Comparison of ENCODE assay signal across 16 cellular contexts in the genomic region with DNA sequence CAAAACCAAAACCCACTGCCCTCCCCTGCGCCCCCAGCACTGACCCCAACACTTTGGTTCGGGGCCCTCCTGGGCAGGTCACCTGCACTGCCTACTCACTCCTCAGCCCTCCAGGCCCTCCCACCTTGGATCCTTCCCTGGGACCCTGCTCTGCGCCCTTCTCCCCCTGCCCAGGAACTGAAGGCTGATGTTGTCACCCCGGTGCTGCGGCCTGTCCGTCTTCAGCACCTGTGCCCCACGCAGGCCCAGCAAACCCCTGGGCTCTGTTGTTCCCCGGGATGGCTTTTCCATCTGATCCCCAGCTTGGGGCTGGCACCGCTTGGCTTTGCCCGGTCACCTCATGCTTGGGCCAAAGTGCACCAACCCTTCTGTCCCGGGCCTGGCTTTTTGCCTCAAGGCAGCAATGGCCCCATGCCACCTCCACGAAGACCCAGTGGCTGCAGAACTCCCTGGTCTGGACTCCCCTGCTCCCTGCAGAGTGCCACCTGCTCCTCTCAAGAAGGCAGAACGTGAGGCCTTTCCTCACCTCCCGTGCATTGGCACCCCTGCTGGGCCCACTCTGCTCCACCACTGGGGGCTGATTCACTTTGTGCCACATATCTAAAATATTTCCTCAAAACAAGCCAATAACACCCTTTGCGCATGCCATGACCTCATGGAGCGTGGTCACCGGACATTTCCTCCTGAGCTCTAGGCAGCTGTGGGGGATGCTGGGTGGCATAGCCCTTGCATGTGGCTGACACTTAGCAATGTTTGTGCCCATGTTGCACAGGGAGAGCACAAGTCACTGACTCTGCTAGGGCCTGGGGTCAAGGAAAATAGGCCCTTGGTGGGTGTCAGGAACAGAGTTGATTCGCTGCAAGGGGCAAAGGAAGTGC. TPM values are rescaled to one million over a fixed set of nuclear protein-coding genes. Genes with fewer than 3 reads are reported as not detected.
DNase-seq lines count a peak whose midpoint lies in the region; ATAC-seq, FAIRE-seq and TF ChIP-seq lines count a peak whose summit lies in the region.
"Had no signal": no experiment of that assay in that cellular context is flagged by ENCODE, and none has a peak within 500 bp of the region (broad histone marks: within the 10 kb centered on the region; RNA-seq: fewer than 3 reads in every experiment).

No MANE protein-coding gene starts in this region.

- H3K27me3 Mint-ChIP-seq in HFFc6 (ENCODE audit: insufficient read depth): no peaks in the 10 kb centered on the region; the same call in 1 of the 2 replicates
- H3K27me3 Mint-ChIP-seq in GM23338 (ENCODE audit: insufficient read depth, low read depth, poor library complexity): peaks cover 12% of the 10 kb centered on the region
- H3K27me3 Mint-ChIP-seq: activated naive CD8-positive, alpha-beta T cell treated with anti-CD3 and anti-CD28 coated beads, Interleukin-2, amount 10 ng/mL, durations not matched to agents 7 days and 5 days had no signal

- DNase-seq in A172 (ENCODE audit: low spot score): peak; percentile 25
- no peak for DNase-seq in HFFc6
- no peak for DNase-seq in H1 (ENCODE audit: low read depth in 1 of 2, low spot score in 2 of 2)
- peak; percentile 37 for DNase-seq in osteoblast (ENCODE audit: insufficient read length, low spot score, missing footprints)
- DNase-seq in GM23338 (ENCODE audit: low spot score): no peak
- no peak for DNase-seq in HuH-7.5 (ENCODE audit: low spot score)
- DNase-seq in foreskin melanocyte: no peak
- no peak for DNase-seq in foreskin fibroblast
- DNase-seq: activated naive CD8-positive, alpha-beta T cell treated with anti-CD3 and anti-CD28 coated beads, Interleukin-2, amount 10 ng/mL, durations not matched to agents 7 days and 5 days; foreskin keratinocyte; GOT3; NCI-H1417 treated with DMSO at 0.1 percent for 48 hours; SJCRH30; stimulated activated CD4-positive, alpha-beta T cell treated with anti-CD3 and anti-CD28 coated beads, Interleukin-15, amount 100 ng/mL, for 24 hours had no signal

- H2BK5ac ChIP-seq in H1 (ENCODE audit: low read depth, low read length): no peak overlapping the region

- H2BK15ac ChIP-seq in H1 (ENCODE audit: low read length): no peak overlapping the region

- H3K79me1 ChIP-seq in H1 (ENCODE audit: low read depth, low read length): no peaks in the 10 kb centered on the region; the same call in 1 of the 2 replicates

- H3K79me2 ChIP-seq in H1 (ENCODE audit: control insufficient read depth in 1 of 2, insufficient read depth in 2 of 2, low read length in 2 of 2) (no peaks in the 10 kb centered on the region), osteoblast (ENCODE audit: insufficient read depth, low read length) (peaks cover 70% of the 10 kb centered on the region), GM23338 (replicated peaks; ENCODE audit: insufficient read depth) (no peaks in the 10 kb centered on the region)

- H2BK12ac ChIP-seq in H1 (ENCODE audit: low read depth, low read length): no peak overlapping the region

- peak overlapping the region; percentile 3; the same call in 1 of the 2 replicates for H4K8ac ChIP-seq in H1 (ENCODE audit: extremely low read depth, insufficient read depth, low read length)

- H4K5ac ChIP-seq in H1 (ENCODE audit: insufficient read length, low read depth, low read length): no peak overlapping the region

- no peak overlapping the region for H2AFZ ChIP-seq in H1 (ENCODE audit: low read length)
- no peak overlapping the region for H2AFZ ChIP-seq in osteoblast (ENCODE audit: low read length)
- H2AFZ ChIP-seq in GM23338: no peak overlapping the region

- no peak overlapping the region for H2BK120ac ChIP-seq in H1 (replicated peaks; ENCODE audit: low read depth, low read length)

- WGBS in H1 (ENCODE audit: extremely low coverage in 1 of 2, insufficient coverage in 1 of 2, insufficient read length in 1 of 2, insufficient replicate concordance in 2 of 2, low coverage in 1 of 2, low lambda C conversion rate in 2 of 2, missing lambda C conversion rate in 1 of 2), 2 experiments: 95% methylated on average over 18 of the region's 18 CpGs; no CpG with 5 or more reads in 1 of the 2 experiments

- no peak overlapping the region for H4K91ac ChIP-seq in H1 (replicated peaks; ENCODE audit: insufficient read length, low read length)

- no peaks in the 10 kb centered on the region for H3K9me3 Mint-ChIP-seq in HFFc6
- no peaks in the 10 kb centered on the region for H3K9me3 Mint-ChIP-seq in GM23338
- H3K9me3 Mint-ChIP-seq: activated naive CD8-positive, alpha-beta T cell treated with anti-CD3 and anti-CD28 coated beads, Interleukin-2, amount 10 ng/mL, durations not matched to agents 7 days and 5 days had no signal

- FAIRE-seq in H1 (lab: Jason Lieb, UNC): no peak

- TF ChIP-seq POLR2A in H1 (IDR thresholded peaks at IDR 0.05; ENCODE audit: control extremely low read depth in 1 of 2, low read depth in 2 of 2, low read length in 2 of 2): no peak

- H3K4me1 Mint-ChIP-seq in HFFc6 (ENCODE audit: low read depth): peaks cover 80% of the 10 kb centered on the region
- H3K4me1 Mint-ChIP-seq in GM23338: peaks cover 30% of the 10 kb centered on the region

- H3K4ac ChIP-seq in H1 (replicated peaks; ENCODE audit: insufficient read length, low read depth, low read length): no peak overlapping the region

- no peak for TF ChIP-seq RAD21 in H1 (IDR thresholded peaks at IDR 0.05 in 1 of 2, conservative IDR thresholded peaks at IDR 0.05 in 1 of 2; ENCODE audit: low read depth in 2 of 2, low read length in 2 of 2)

- H2AK5ac ChIP-seq in H1 (ENCODE audit: low read depth, low read length): no peak overlapping the region

- H3K9me3 ChIP-seq in H1 (ENCODE audit: insufficient read depth in 2 of 2, low read depth in 1 of 2, low read length in 1 of 2) (no peaks in the 10 kb centered on the region), osteoblast (ENCODE audit: low read depth, low read length) (no peaks in the 10 kb centered on the region)
- H3K9me3 ChIP-seq: SJCRH30 had no signal

- TF ChIP-seq EP300 in H1 (IDR thresholded peaks at IDR 0.05; ENCODE audit: borderline replicate concordance in 1 of 2, low read depth in 2 of 2, low read length in 2 of 2): no peak

- H4K20me1 ChIP-seq in H1 (replicated peaks in 1 of 2; ENCODE audit: control insufficient read depth in 1 of 2, insufficient read depth in 2 of 2, low read length in 2 of 2) (peaks cover 2 to 3% of the 10 kb centered on the region in 2 experiments), osteoblast (ENCODE audit: insufficient read depth, low read length) (no peaks in the 10 kb centered on the region), GM23338 (replicated peaks; ENCODE audit: insufficient read depth) (peaks cover 3% of the 10 kb centered on the region; the same call in 1 of the 2 replicates)

- H3K4me1 ChIP-seq in H1 (replicated peaks in 1 of 4; ENCODE audit: control insufficient read depth in 3 of 4, insufficient read depth in 4 of 4, low read length in 3 of 4) (peaks cover 0 to 11% (median 6%) of the 10 kb centered on the region in 4 experiments; a peak in 5 of 7 replicates), osteoblast (ENCODE audit: insufficient read depth, low read length) (peaks cover 35% of the 10 kb centered on the region), GM23338 (ENCODE audit: insufficient read depth) (peaks cover 8% of the 10 kb centered on the region; the same call in 1 of the 2 replicates)

- no peaks in the 10 kb centered on the region for H3F3A ChIP-seq in GM23338 (replicated peaks; ENCODE audit: low read depth)

- TF ChIP-seq CTCF in HFFc6 (IDR thresholded peaks at IDR 0.05) (no peak), H1 (IDR thresholded peaks at IDR 0.05; ENCODE audit: control extremely low read depth in 1 of 3, insufficient read depth in 1 of 3, low read depth in 1 of 3, low read length in 3 of 3) (no peak), osteoblast (IDR thresholded peaks at IDR 0.05; ENCODE audit: extremely low read depth, low read depth, low read length) (no peak), GM23338 (conservative IDR thresholded peaks at IDR 0.05; ENCODE audit: low read depth in 2 of 2) (no peak), foreskin fibroblast (IDR thresholded peaks at IDR 0.05; ENCODE audit: low read depth, low read length) (no peak)

- H3K23me2 ChIP-seq in H1 (ENCODE audit: low read depth, low read length): no peaks in the 10 kb centered on the region

- ATAC-seq in GM23338: no peak
- ATAC-seq: foreskin keratinocyte had no signal

- no peak overlapping the region for H3K4me3 ChIP-seq in H1 (ENCODE audit: extremely low read depth in 1 of 4, insufficient read depth in 2 of 4, low read depth in 3 of 4, low read length in 4 of 4)
- no peak overlapping the region for H3K4me3 ChIP-seq in osteoblast (ENCODE audit: insufficient read depth, low read length)
- no peak overlapping the region for H3K4me3 ChIP-seq in GM23338
- H3K4me3 ChIP-seq in foreskin fibroblast (ENCODE audit: low read depth in 1 of 2, low read length in 2 of 2): no peak overlapping the region
- H3K4me3 ChIP-seq: coronary artery, SJCRH30 had no signal

- no peak overlapping the region for H3K56ac ChIP-seq in H1 (replicated peaks; ENCODE audit: insufficient read length, low read depth, low read length)

- H3K27ac ChIP-seq in H1 (ENCODE audit: low read depth, low read length) (no peak overlapping the region), osteoblast (ENCODE audit: low read depth, low read length) (peak overlapping the region; percentile 92), GM23338 (ENCODE audit: low read depth) (no peak overlapping the region)
- H3K27ac ChIP-seq: VCaP had no signal

- H3K36me3 Mint-ChIP-seq in HFFc6 (ENCODE audit: low read depth) (peaks cover 30% of the 10 kb centered on the region), GM23338 (ENCODE audit: low read depth) (peaks cover 10% of the 10 kb centered on the region; the same call in 2 of the 3 replicates)

- POLR2A ChIA-PET in H1 (lab: Charles Lee; ENCODE audit: partially characterized antibody): interaction anchor here (1.0 to 1.1 kb wide), 2 partner anchors 23 to 208 kb away, joined by 3 read pairs; a partner anchor contains a TSS

- H3K36me3 ChIP-seq in H1 (ENCODE audit: control insufficient read depth in 2 of 4, insufficient read depth in 4 of 4, low read length in 3 of 4) (no peaks in the 10 kb centered on the region), osteoblast (ENCODE audit: insufficient read depth, low read length) (peaks cover 38% of the 10 kb centered on the region), GM23338 (ENCODE audit: insufficient read depth) (no peaks in the 10 kb centered on the region)

- H3K4me3 Mint-ChIP-seq in HFFc6: no peak overlapping the region; the same call in 1 of the 2 replicates
- H3K4me3 Mint-ChIP-seq in GM23338: no peak overlapping the region
- H3K4me3 Mint-ChIP-seq: activated naive CD8-positive, alpha-beta T cell treated with anti-CD3 and anti-CD28 coated beads, Interleukin-2, amount 10 ng/mL, durations not matched to agents 7 days and 5 days had no signal

- H3K23ac ChIP-seq in H1 (ENCODE audit: insufficient read length): no peak overlapping the region

- H3K18ac ChIP-seq in H1 (ENCODE audit: extremely low read depth, low read length): no peak overlapping the region

- CTCF ChIA-PET in H1 (lab: Charles Lee; ENCODE audit: partially characterized antibody): interaction anchor here (1.2 kb wide), 1 partner anchor 9 kb away, joined by 3 read pairs; a partner anchor contains a TSS

- no peak overlapping the region for H3K4me2 ChIP-seq in H1 (ENCODE audit: insufficient read depth in 1 of 2, low read depth in 2 of 2, low read length in 2 of 2)
- no peak overlapping the region for H3K4me2 ChIP-seq in osteoblast (ENCODE audit: insufficient read depth, low read length)
- no peak overlapping the region for H3K4me2 ChIP-seq in GM23338

- no peaks in the 10 kb centered on the region for H3K9me2 ChIP-seq in GM23338 (ENCODE audit: insufficient read depth)

- H3K9ac ChIP-seq in H1 (replicated peaks in 1 of 4; ENCODE audit: extremely low read depth in 1 of 4, low read depth in 3 of 4, low read length in 3 of 4): no peak overlapping the region

- H3K14ac ChIP-seq in H1 (ENCODE audit: insufficient read length): no peak overlapping the region

- no peak overlapping the region for H2BK20ac ChIP-seq in H1 (ENCODE audit: low read length)

- no peaks in the 10 kb centered on the region for H3K27me3 ChIP-seq in H1 (replicated peaks in 1 of 4; ENCODE audit: control insufficient read depth in 3 of 4, extremely low read depth in 1 of 4, insufficient read depth in 3 of 4, low read length in 3 of 4)
- no peaks in the 10 kb centered on the region for H3K27me3 ChIP-seq in osteoblast (ENCODE audit: insufficient read depth, low read length)
- no peaks in the 10 kb centered on the region for H3K27me3 ChIP-seq in GM23338 (ENCODE audit: insufficient read depth)
- H3K27me3 ChIP-seq: foreskin keratinocyte, SJCRH30 had no signal

- H3K27ac Mint-ChIP-seq in HFFc6: peak overlapping the region; percentile 96
- no peak overlapping the region for H3K27ac Mint-ChIP-seq in GM23338
- H3K27ac Mint-ChIP-seq: activated naive CD8-positive, alpha-beta T cell treated with anti-CD3 and anti-CD28 coated beads, Interleukin-2, amount 10 ng/mL, durations not matched to agents 7 days and 5 days had no signal

RNA-seq across cellular contexts. Expression of a gene that starts 8.8 kb away (rescaled TPM):
- total RNA-seq in A172 (2014; rRNA removed; shearing (Covaris generic)): 37.6 and 43.3 TPM in 2 replicates
- total RNA-seq in HFFc6 (2021; fragmentation: NEBNext Ultra II Directional; extraction: Animal tissue kit (Norgen Biotek cat#: 25700)): 10 to 100 TPM; 56.1 to 65.3 (median 60.6) TPM
- 21.9 and 22.8 TPM in 2 replicates for total RNA-seq in H1 (2021; fragmentation: NEBNext Ultra II Directional; extraction: Animal tissue kit (Norgen Biotek cat#: 25700))
- polyA plus RNA-seq in H1 (2011; rRNA removed) (12.4 and 17.7 TPM in 2 replicates), GM23338 (2016; fragmentation: Nextera tagmentation; extraction: Ambion mirVana) (4.4 and 7.1 TPM in 2 replicates)
- polyA plus RNA-seq in H1 (2011; cell fraction: cytosol; rRNA removed): 16.1 TPM
- polyA plus RNA-seq in H1 (2011; cell fraction: nucleus; rRNA removed): 29.8 TPM
- 10.6 to 14.5 TPM (median 13.2 TPM) in 4 replicates for polyA plus RNA-seq in H1 (2012, experiment 1 of 2)
- 12.1 TPM for polyA plus RNA-seq in H1 (2012, experiment 2 of 2)
- polyA plus RNA-seq in H1 (2013, experiment 1 of 2): 13.9 TPM
- polyA plus RNA-seq in H1 (2013, experiment 2 of 2): 12.0 TPM
- 7.1 and 10.5 TPM in 2 replicates for polyA minus RNA-seq in H1 (2011; rRNA and poly(A)+ RNA removed)
- polyA minus RNA-seq in H1 (2011; cell fraction: cytosol; rRNA and poly(A)+ RNA removed): 9.5 TPM
- 7.6 TPM for polyA minus RNA-seq in H1 (2011; cell fraction: nucleus; rRNA and poly(A)+ RNA removed)
- 22.8 and 24.5 TPM in 2 replicates for total RNA-seq in osteoblast
- 22.7 and 29.3 TPM in 2 replicates for total RNA-seq in GM23338 (2014; rRNA removed; shearing (Covaris generic))

RNA-seq across cellular contexts. Expression of a gene that starts 38.8 kb away (rescaled TPM):
- total RNA-seq in A172 (2014; rRNA removed; shearing (Covaris generic)): 18.8 and 20.5 TPM in 2 replicates
- 10 to 100 TPM; 13.8 to 17.1 (median 15.2) TPM for total RNA-seq in HFFc6 (2021; fragmentation: NEBNext Ultra II Directional; extraction: Animal tissue kit (Norgen Biotek cat#: 25700))
- total RNA-seq in H1 (2021; fragmentation: NEBNext Ultra II Directional; extraction: Animal tissue kit (Norgen Biotek cat#: 25700)): 49.3 and 52.8 TPM in 2 replicates
- polyA plus RNA-seq in H1 (2011; rRNA removed): 30.4 and 45.6 TPM in 2 replicates
- 34.6 TPM for polyA plus RNA-seq in H1 (2011; cell fraction: cytosol; rRNA removed)
- 149 TPM for polyA plus RNA-seq in H1 (2011; cell fraction: nucleus; rRNA removed)
- polyA plus RNA-seq in H1 (2012, experiment 1 of 2): 42.4 to 52.2 TPM (median 45.4 TPM) in 4 replicates
- 33.2 TPM for polyA plus RNA-seq in H1 (2012, experiment 2 of 2)
- polyA plus RNA-seq in H1 (2013, experiment 1 of 2): 34.1 TPM
- 28.9 TPM for polyA plus RNA-seq in H1 (2013, experiment 2 of 2)
- 28.2 and 37.9 TPM in 2 replicates for polyA minus RNA-seq in H1 (2011; rRNA and poly(A)+ RNA removed)
- 20.9 TPM for polyA minus RNA-seq in H1 (2011; cell fraction: cytosol; rRNA and poly(A)+ RNA removed)
- 89.8 TPM for polyA minus RNA-seq in H1 (2011; cell fraction: nucleus; rRNA and poly(A)+ RNA removed)
- 27.9 and 33.6 TPM in 2 replicates for total RNA-seq in osteoblast
- total RNA-seq in GM23338 (2014; rRNA removed; shearing (Covaris generic)): 53.5 and 77.7 TPM in 2 replicates
- 32.7 and 35.7 TPM in 2 replicates for polyA plus RNA-seq in GM23338 (2016; fragmentation: Nextera tagmentation; extraction: Ambion mirVana)

Comparison
In these comparisons a context has a peak if more than half of its experiments do, and no peak if none do; other contexts are left out.
1. DNase-seq: peak in A172 (single experiment) and osteoblast (single experiment); none in HFFc6 (single experiment), H1 (0 of 2), GM23338 (single experiment), HuH-7.5 (single experiment), foreskin melanocyte (single experiment) and foreskin fibroblast (0 of 2).